In the genomic region with DNA sequence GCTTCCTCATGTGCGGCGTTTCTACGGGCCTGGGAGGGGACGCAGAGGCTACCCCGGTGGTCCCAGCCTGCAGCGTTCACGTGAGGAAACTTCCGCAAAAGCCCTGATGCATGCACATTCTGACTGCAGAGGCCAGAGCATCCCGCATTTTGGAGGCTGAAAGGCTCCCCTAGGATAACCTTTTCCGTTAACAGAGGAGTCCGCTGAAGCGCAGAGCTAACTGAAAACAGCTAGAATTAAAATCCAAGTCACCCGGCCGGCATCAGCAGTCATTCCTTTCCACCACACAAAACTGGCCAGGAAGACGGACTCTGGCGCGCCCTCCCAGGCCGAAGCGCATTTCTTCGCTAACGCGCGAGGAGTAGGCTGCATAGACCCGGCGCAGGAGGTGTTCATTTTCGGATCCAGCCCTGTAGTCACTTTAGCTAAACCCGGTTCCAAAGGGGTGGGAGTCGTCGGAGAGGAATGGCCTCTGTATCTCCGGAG, we compare ENCODE assay signal across 9 cellular contexts. TPM values are rescaled to one million over a fixed set of nuclear protein-coding genes. Genes with fewer than 3 reads are reported as not detected.
DNase-seq lines count a peak whose midpoint lies in the region; ATAC-seq and TF ChIP-seq lines count a peak whose summit lies in the region.
"Had no signal": no experiment of that assay in that cellular context is flagged by ENCODE, and none has a peak within 500 bp of the region (broad histone marks: within the 10 kb centered on the region; RNA-seq: fewer than 3 reads in every experiment).

No MANE protein-coding gene starts in this region.

- CTCF ChIA-PET in CD8-positive, alpha-beta T cell (lab: Charles Lee): no interaction called here

- H3K4me2 ChIP-seq in osteoblast (ENCODE audit: insufficient read depth, low read length): peak overlapping the region; percentile 94

- H3K36me3 Mint-ChIP-seq in CD8-positive, alpha-beta T cell: no peaks in the 10 kb centered on the region

- H3K4me1 ChIP-seq in CD8-positive, alpha-beta T cell (ENCODE audit: insufficient read depth, low read length): no peaks in the 10 kb centered on the region
- H3K4me1 ChIP-seq in osteoblast (ENCODE audit: insufficient read depth, low read length): peaks cover 14% of the 10 kb centered on the region

- H3K27me3 ChIP-seq in CD8-positive, alpha-beta T cell (ENCODE audit: insufficient read depth, low read length): peaks cover 6% of the 10 kb centered on the region
- no peaks in the 10 kb centered on the region for H3K27me3 ChIP-seq in osteoblast (ENCODE audit: insufficient read depth, low read length)

- no peaks in the 10 kb centered on the region for H3K36me3 ChIP-seq in CD8-positive, alpha-beta T cell (ENCODE audit: insufficient read depth, low read length)
- H3K36me3 ChIP-seq in osteoblast (ENCODE audit: insufficient read depth, low read length): peaks cover 29% of the 10 kb centered on the region

- H3K4me3 Mint-ChIP-seq in CD8-positive, alpha-beta T cell: peak overlapping the region; percentile 73

- TF ChIP-seq CTCF in CD8-positive, alpha-beta T cell (IDR thresholded peaks at IDR 0.05): no peak
- peak; percentile 24 for TF ChIP-seq CTCF in osteoblast (IDR thresholded peaks at IDR 0.05; ENCODE audit: extremely low read depth, low read depth, low read length)

- H3K4me1 Mint-ChIP-seq in CD8-positive, alpha-beta T cell (ENCODE audit: low read depth): peaks cover 14% of the 10 kb centered on the region

- H3K27me3 Mint-ChIP-seq in CD8-positive, alpha-beta T cell (ENCODE audit: low read depth): peaks cover 40% of the 10 kb centered on the region

- DNase-seq in CD8-positive, alpha-beta T cell: no peak
- DNase-seq in activated T-cell treated with anti-CD3 and anti-CD28 coated beads, Interleukin-2, amount 50 U/mL, for 48 hours: peak; percentile 32
- DNase-seq in glomerular visceral epithelial cell (ENCODE audit: extremely low spot score) (peak; percentile 63), osteoblast (ENCODE audit: insufficient read length, low spot score, missing footprints) (peak; percentile 94), NCI-H510A treated with DMSO at 0.1 percent for 48 hours (lab: John Stamatoyannopoulos, UW) (no peak), NCI-H2029 treated with DMSO at 0.1 percent for 48 hours (lab: John Stamatoyannopoulos, UW) (no peak)

- peak overlapping the region; percentile 82 for H2AFZ ChIP-seq in osteoblast (ENCODE audit: low read length)

- ATAC-seq in CD8-positive, alpha-beta T cell: no peak
- ATAC-seq in HG02642 (IDR thresholded peaks at IDR 0.05; ENCODE audit: poor library complexity, unreplicated experiment) (peak; percentile 12), GM21825 (IDR thresholded peaks at IDR 0.05; ENCODE audit: unreplicated experiment) (no peak)

- H3K9me3 ChIP-seq in CD8-positive, alpha-beta T cell (ENCODE audit: low read length): no peaks in the 10 kb centered on the region
- peaks cover 2% of the 10 kb centered on the region for H3K9me3 ChIP-seq in osteoblast (ENCODE audit: low read depth, low read length)

- POLR2A ChIA-PET in CD8-positive, alpha-beta T cell (lab: Charles Lee): no interaction called here

- intact Hi-C loops in CD8-positive, alpha-beta T cell (cut with DNase I, micrococcal nuclease): no loop called here

- H3K79me2 ChIP-seq in osteoblast (ENCODE audit: insufficient read depth, low read length): peaks cover 58% of the 10 kb centered on the region

- H3K9me3 Mint-ChIP-seq in CD8-positive, alpha-beta T cell: peaks cover 6% of the 10 kb centered on the region

- H3K4me3 ChIP-seq in CD8-positive, alpha-beta T cell (ENCODE audit: low read depth, low read length): peak overlapping the region; percentile 23
- H3K4me3 ChIP-seq in osteoblast (ENCODE audit: insufficient read depth, low read length): peak overlapping the region; percentile 95

- H4K20me1 ChIP-seq in osteoblast (ENCODE audit: insufficient read depth, low read length): peaks cover 26% of the 10 kb centered on the region

- no peak overlapping the region for H3K27ac ChIP-seq in CD8-positive, alpha-beta T cell (ENCODE audit: low read depth, low read length)
- H3K27ac ChIP-seq in osteoblast (ENCODE audit: low read depth, low read length): peak overlapping the region; percentile 63

- H3K27ac Mint-ChIP-seq in CD8-positive, alpha-beta T cell: no peak overlapping the region

RNA-seq across cellular contexts. Expression of gene TUBB6, which starts 0.7 kb away (rescaled TPM):
- total RNA-seq in CD8-positive, alpha-beta T cell: under 1 TPM; 0.60 to 0.94 TPM
- total RNA-seq in osteoblast: 312 and 425 TPM in 2 replicates

RNA-seq across cellular contexts. Expression of gene CIDEA, which starts 53.1 kb away (rescaled TPM):
- not detected for total RNA-seq in CD8-positive, alpha-beta T cell
- total RNA-seq in osteoblast: not detected in 2 replicates
- total RNA-seq: renal cortical epithelial cell had no signal

Comparison
In these comparisons a context has a peak if more than half of its experiments do, and no peak if none do; other contexts are left out.
1. DNase-seq: peak in activated T-cell treated with anti-CD3 and anti-CD28 coated beads, Interleukin-2, amount 50 U/mL, for 48 hours (2 of 2), glomerular visceral epithelial cell (single experiment) and osteoblast (single experiment); none in CD8-positive, alpha-beta T cell (0 of 7), NCI-H510A treated with DMSO at 0.1 percent for 48 hours (single experiment) and NCI-H2029 treated with DMSO at 0.1 percent for 48 hours (single experiment).
2. RNA of gene TUBB6, which starts 0.7 kb away (total RNA-seq): 312 to 425 TPM in osteoblast; 0.60 to 0.94 TPM in CD8-positive, alpha-beta T cell; every median in the first group is over 100 times any median in the second.